In the genomic region with DNA sequence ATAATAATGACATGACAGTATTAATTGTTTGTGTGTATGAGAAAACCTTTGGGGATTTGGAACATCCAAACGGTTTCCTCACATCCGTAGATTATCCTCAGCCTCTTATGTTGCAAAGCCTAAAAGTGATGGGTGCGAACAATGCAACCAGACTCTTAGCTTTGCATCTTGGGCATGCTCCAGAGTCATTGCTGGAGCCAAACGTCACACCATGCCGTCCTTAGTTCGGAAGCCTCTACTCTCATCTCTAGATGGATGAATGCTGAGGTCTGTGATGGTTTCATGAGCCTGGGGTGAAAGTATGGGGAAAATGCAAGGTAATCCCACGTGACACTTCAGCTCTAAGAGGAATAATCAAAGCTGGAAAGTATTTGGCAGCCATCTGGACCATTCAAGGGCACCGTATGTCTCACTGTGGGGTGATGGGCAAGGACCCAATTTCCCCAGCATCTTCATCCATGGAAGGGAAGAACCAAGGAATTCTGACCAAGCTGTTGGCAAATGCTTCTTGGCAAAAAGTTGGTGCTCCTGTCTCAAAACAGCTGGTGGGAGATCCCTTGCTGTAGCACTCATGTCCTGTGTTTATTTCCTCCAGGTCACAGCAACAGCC, we compare ENCODE assay signal across 24 cellular contexts.
"Had no signal": no experiment of that assay in that cellular context is flagged by ENCODE, and none has a peak within 500 bp of the region (broad histone marks: within the 10 kb centered on the region; RNA-seq: fewer than 3 reads in every experiment).

No MANE protein-coding gene starts in this region.

- H3K27me3 ChIP-seq: esophagus muscularis mucosa, gastroesophageal sphincter, hepatocyte, neutrophil, right lobe of liver, suprapubic skin, thyroid gland had no signal

- H3K9me3 ChIP-seq: esophagus muscularis mucosa, gastroesophageal sphincter, heart left ventricle, mucosa of descending colon, neutrophil, right lobe of liver, suprapubic skin, thyroid gland had no signal

- H3K36me3 ChIP-seq: right lobe of liver, thyroid gland had no signal

- ATAC-seq: foreskin keratinocyte; gastroesophageal sphincter; heart left ventricle; left lobe of liver; mucosa of descending colon; natural killer cell treated with Interleukin-12 subunit alpha and Interleukin-12 subunit beta and Interleukin-15 and Interleukin-18, amount 100 ng/mL, for 72 hours; right lobe of liver; stimulated activated naive B cell treated with anti-CD40 and anti-IgM and Interleukin-4, amounts not matched to agents 10 μg/mL and 1 μg/mL and 100 μg/mL, for 72 hours had no signal

- DNase-seq: dermis blood vessel endothelial cell; effector memory CD4-positive, alpha-beta T cell; foreskin keratinocyte; heart left ventricle; kidney; mucosa of descending colon; naive B cell; right lobe of liver; small intestine; stimulated activated CD4-positive, alpha-beta T cell treated with anti-CD3 and anti-CD28 coated beads, Interleukin-15, amount 100 ng/mL, for 24 hours; stimulated activated CD4-positive, alpha-beta T cell treated with anti-CD3 and anti-CD28 coated beads, Interleukin-2, amount 100 ng/mL, for 48 hours; stimulated activated naive B cell treated with anti-CD40 and anti-IgM and Interleukin-4, amounts not matched to agents 10 μg/mL and 1 μg/mL and 100 μg/mL, for 72 hours; thyroid gland; trophoblast cell had no signal

- H3K4me1 ChIP-seq: esophagus muscularis mucosa, foreskin keratinocyte, gastroesophageal sphincter, parathyroid adenoma, right lobe of liver, suprapubic skin, thyroid gland had no signal

- H3K4me3 ChIP-seq: coronary artery, esophagus muscularis mucosa, gastroesophageal sphincter, heart left ventricle, hepatocyte, lung, mucosa of descending colon, right lobe of liver, suprapubic skin, thyroid gland had no signal

- H3K27ac ChIP-seq: coronary artery, esophagus muscularis mucosa, foreskin keratinocyte, gastroesophageal sphincter, heart left ventricle, hepatocyte, neutrophil, parathyroid adenoma, right lobe of liver, suprapubic skin, thyroid gland had no signal
